Comparison of ENCODE assay signal across 6 cellular contexts in genomic region chr6:32657819-32658218, GRCh38. TPM values are rescaled to one million over a fixed set of nuclear protein-coding genes. Genes with fewer than 3 reads are reported as not detected.
"Had no signal": no experiment of that assay in that cellular context is flagged by ENCODE, and none has a peak within 500 bp of the region (broad histone marks: within the 10 kb centered on the region; RNA-seq: fewer than 3 reads in every experiment).

No MANE protein-coding gene starts in this region.

RNA-seq across cellular contexts. Expression of gene HLA-DQB1, which starts 8.6 kb away (rescaled TPM):
- total RNA-seq: chondrocyte, dermis blood vessel endothelial cell, myocyte had no signal
- polyA plus RNA-seq: neural cell had no signal

RNA-seq across cellular contexts. Expression of gene HLA-DQA1, which starts 20.6 kb away (rescaled TPM):
- total RNA-seq: chondrocyte, dermis blood vessel endothelial cell, myocyte, renal cortical epithelial cell had no signal
- polyA plus RNA-seq: keratinocyte, neural cell had no signal
